Comparison of ENCODE assay signal across 34 cellular contexts in the genomic region with DNA sequence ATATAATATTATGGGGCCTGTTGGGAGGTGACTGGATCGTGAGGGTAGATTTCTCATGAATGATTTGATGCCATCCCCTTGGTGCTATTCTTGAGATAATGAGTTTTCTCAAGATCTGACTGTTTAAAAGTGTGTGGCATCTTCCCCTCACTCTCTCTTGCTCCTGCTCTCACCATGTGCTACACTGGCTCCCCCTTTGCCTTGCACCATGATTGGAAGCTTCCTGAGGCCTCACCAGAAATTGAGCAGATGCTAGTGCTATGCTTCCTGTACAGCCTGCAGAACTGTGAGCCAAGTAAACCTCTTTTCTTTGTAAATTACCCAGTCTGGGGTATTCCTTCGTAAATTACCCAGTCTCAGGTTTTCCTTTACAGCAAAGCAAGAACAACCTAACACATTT.
"Had no signal": no experiment of that assay in that cellular context is flagged by ENCODE, and none has a peak within 500 bp of the region (broad histone marks: within the 10 kb centered on the region; RNA-seq: fewer than 3 reads in every experiment).

No MANE protein-coding gene starts in this region.

- H3K4me3 ChIP-seq: MG63 had no signal

- DNase-seq: Karpas-422, Kasumi-1, MG63, MM.1S, MV-4-11, NCI-H1048, NCI-H1092, NCI-H1092 treated with DMSO at 0.1 percent for 48 hours, NCI-H1105, NCI-H1105 treated with DMSO at 0.1 percent for 48 hours, NCI-H1417, NCI-H1417 treated with DMSO at 0.1 percent for 48 hours, NCI-H1436, NCI-H1436 treated with DMSO at 0.1 percent for 48 hours, NCI-H146, NCI-H1694, NCI-H1694 treated with DMSO at 0.1 percent for 48 hours, NCI-H187, NCI-H187 treated with DMSO at 0.1 percent for 48 hours, NCI-H1930, NCI-H2029, NCI-H2029 treated with DMSO at 0.1 percent for 48 hours, NCI-H2081, NCI-H2081 treated with DMSO at 0.1 percent for 48 hours, NCI-H2107, NCI-H2171, NCI-H2171 treated with DMSO at 0.1 percent for 48 hours, NCI-H2227 treated with DMSO at 0.1 percent for 48 hours, NCI-H226, NCI-H345, NCI-H446, NCI-H446 treated with DMSO at 0.1 percent for 48 hours, NCI-H510A, NCI-H510A treated with DMSO at 0.1 percent for 48 hours had no signal

- H3K27me3 ChIP-seq: MG63 had no signal
